ENCODE assay signal across 8 cellular contexts in genomic region chr12:121917950-121918678, GRCh38. TPM values are rescaled to one million over a fixed set of nuclear protein-coding genes. Genes with fewer than 3 reads are reported as not detected.
DNase-seq lines count a peak whose midpoint lies in the region; ATAC-seq and TF ChIP-seq lines count a peak whose summit lies in the region.

Gene CFAP251 (plus strand): TSS chr12:121918592. CDS start chr12:121921306, 2,714 bp downstream.

- peak; percentile 94 for DNase-seq in NCI-H510A treated with DMSO at 0.1 percent for 48 hours (lab: John Stamatoyannopoulos, UW)
- peak; percentile 97 for DNase-seq in activated CD8-positive, alpha-beta memory T cell treated with anti-CD3 and anti-CD28 coated beads, Interleukin-2, amount 50 U/mL, for 4 hours
- peak; percentile 89 for DNase-seq in epithelial cell of esophagus (ENCODE audit: low read depth)
- DNase-seq in mucosa of gallbladder (ENCODE audit: low spot score), result peak; percentile 97
- DNase-seq in stimulated activated CD8-positive, alpha-beta memory T cell treated with anti-CD3 and anti-CD28 coated beads, Interleukin-4, amount 100 ng/mL, for 24 hours (ENCODE audit: low read depth), result peak; percentile 96

- TF ChIP-seq CTCF in 22Rv1 (IDR thresholded peaks at IDR 0.05) (peak; percentile 87), epithelial cell of esophagus (IDR thresholded peaks at IDR 0.05; ENCODE audit: insufficient read depth, low read depth, low read length, missing control alignments) (peak; percentile 68)

- peak within 1 kb of the TSS; percentile 71 for H3K27ac ChIP-seq in 22Rv1

- peak; percentile 62 for ATAC-seq in GM18858 (IDR thresholded peaks at IDR 0.05; ENCODE audit: unreplicated experiment)
- peak; percentile 94 for ATAC-seq in HG03135 (IDR thresholded peaks at IDR 0.05; ENCODE audit: unreplicated experiment)

- H3K4me3 ChIP-seq in epithelial cell of esophagus (ENCODE audit: low read length), result peak within 1 kb of the TSS; percentile 47

RNA-seq across cellular contexts. Expression of gene CFAP251, which starts in this region (rescaled TPM):
- 7.0 TPM for total RNA-seq in mucosa of gallbladder

Comparison
In these comparisons a context has a peak if more than half of its experiments do, and no peak if none do; other contexts are left out.
1. Peak in every context shown above with its lines: DNase-seq, ATAC-seq, H3K4me3 ChIP-seq and H3K27ac ChIP-seq.